ENCODE assay signal across 8 cellular contexts in genomic region chr7:69739182-69739581, GRCh38.
DNase-seq lines count a peak whose midpoint lies in the region; ATAC-seq and TF ChIP-seq lines count a peak whose summit lies in the region.

No MANE protein-coding gene starts in this region.

- H3K4me3 Mint-ChIP-seq in osteocyte (ENCODE audit: unreplicated experiment) (no peak overlapping the region), mesothelial cell of epicardium (no peak overlapping the region), MCF 10A (ENCODE audit: unreplicated experiment) (no peak overlapping the region)

- CTCF ChIA-PET in MCF 10A (lab: Yijun Ruan, JAX), result interaction anchor here (0.7 to 1.7 kb wide), 2 partner anchors 11 to 180 kb away, joined by 3 to 5 read pairs; no protein-coding TSS in a partner anchor

- no peaks in the 10 kb centered on the region for H3K27me3 Mint-ChIP-seq in osteocyte (ENCODE audit: unreplicated experiment)
- H3K27me3 Mint-ChIP-seq in mesothelial cell of epicardium (ENCODE audit: low read depth), result no peaks in the 10 kb centered on the region
- no peaks in the 10 kb centered on the region for H3K27me3 Mint-ChIP-seq in MCF 10A (ENCODE audit: insufficient read depth, unreplicated experiment)

- POLR2A ChIA-PET in MCF 10A (lab: Yijun Ruan, JAX), result no interaction called here

- TF ChIP-seq CTCF in osteocyte (IDR thresholded peaks at IDR 0.05) (no peak), mesothelial cell of epicardium (IDR thresholded peaks at IDR 0.05; ENCODE audit: unreplicated experiment) (no peak), MCF 10A (IDR thresholded peaks at IDR 0.05; ENCODE audit: unreplicated experiment) (no peak)

- H3K36me3 Mint-ChIP-seq in osteocyte (ENCODE audit: unreplicated experiment) (no peaks in the 10 kb centered on the region), mesothelial cell of epicardium (no peaks in the 10 kb centered on the region), MCF 10A (ENCODE audit: insufficient read depth, unreplicated experiment) (no peaks in the 10 kb centered on the region)

- no peaks in the 10 kb centered on the region for H3K9me3 Mint-ChIP-seq in osteocyte (ENCODE audit: unreplicated experiment)
- no peaks in the 10 kb centered on the region for H3K9me3 Mint-ChIP-seq in mesothelial cell of epicardium
- H3K9me3 Mint-ChIP-seq in MCF 10A (ENCODE audit: unreplicated experiment), result peaks cover 24% of the 10 kb centered on the region

- intact Hi-C loops in MCF 10A (cut with micrococcal nuclease), result no loop called here

- H3K27ac Mint-ChIP-seq in osteocyte (ENCODE audit: unreplicated experiment) (peak overlapping the region; percentile 66), mesothelial cell of epicardium (no peak overlapping the region), MCF 10A (ENCODE audit: low read depth, unreplicated experiment) (no peak overlapping the region)

- H3K4me1 Mint-ChIP-seq in osteocyte (ENCODE audit: unreplicated experiment) (peaks cover 34% of the 10 kb centered on the region), mesothelial cell of epicardium (peaks cover 55% of the 10 kb centered on the region), MCF 10A (ENCODE audit: insufficient read depth, unreplicated experiment) (no peaks in the 10 kb centered on the region)

- BruUV-seq in MCF 10A (replicated peaks; lab: Mats Ljungman, UMichigan), result no TSS peak

- peak; percentile 50 for ATAC-seq in GM18519 (IDR thresholded peaks at IDR 0.05; ENCODE audit: low FRiP score, unreplicated experiment)
- peak; percentile 59 for ATAC-seq in GM21526 (IDR thresholded peaks at IDR 0.05; ENCODE audit: low FRiP score, unreplicated experiment)
- peak; percentile 74 for ATAC-seq in HG03571 (IDR thresholded peaks at IDR 0.05; ENCODE audit: unreplicated experiment)

- DNase-seq in osteocyte (ENCODE audit: extremely low spot score, unreplicated experiment) (no peak), mesothelial cell of epicardium (ENCODE audit: low spot score in 2 of 2, unreplicated experiment in 2 of 2) (no peak), MCF 10A (ENCODE audit: unreplicated experiment) (no peak), GDM1 (lab: John Stamatoyannopoulos, UW) (no peak), DMS153 treated with DMSO at 0.1 percent for 48 hours (lab: John Stamatoyannopoulos, UW; ENCODE audit: unreplicated experiment) (no peak)
